Comparison of ENCODE assay signal across 1 cellular context in genomic region chr5:169583424-169584215, GRCh38.
TF ChIP-seq lines count a peak whose summit lies in the region.

TSS of gene SPDL1 (plus strand) at chr5:169583773. CDS start at chr5:169588417, 4,644 bp downstream.

TF ChIP-seq in HCT116, 20 proteins besides CTCF, POLR2A, EP300 and RAD21 (continued from another document):
- TF ChIP-seq ZBTB33 (IDR thresholded peaks at IDR 0.05; ENCODE audit: extremely low read depth, insufficient replicate concordance, low read length) = peak; percentile 98
- peak; percentile 48; the same call in 1 of the 2 replicates for TF ChIP-seq SRF (IDR thresholded peaks at IDR 0.05; ENCODE audit: low read depth)
